17 cellular contexts compared by ENCODE assay signal in the genomic region with DNA sequence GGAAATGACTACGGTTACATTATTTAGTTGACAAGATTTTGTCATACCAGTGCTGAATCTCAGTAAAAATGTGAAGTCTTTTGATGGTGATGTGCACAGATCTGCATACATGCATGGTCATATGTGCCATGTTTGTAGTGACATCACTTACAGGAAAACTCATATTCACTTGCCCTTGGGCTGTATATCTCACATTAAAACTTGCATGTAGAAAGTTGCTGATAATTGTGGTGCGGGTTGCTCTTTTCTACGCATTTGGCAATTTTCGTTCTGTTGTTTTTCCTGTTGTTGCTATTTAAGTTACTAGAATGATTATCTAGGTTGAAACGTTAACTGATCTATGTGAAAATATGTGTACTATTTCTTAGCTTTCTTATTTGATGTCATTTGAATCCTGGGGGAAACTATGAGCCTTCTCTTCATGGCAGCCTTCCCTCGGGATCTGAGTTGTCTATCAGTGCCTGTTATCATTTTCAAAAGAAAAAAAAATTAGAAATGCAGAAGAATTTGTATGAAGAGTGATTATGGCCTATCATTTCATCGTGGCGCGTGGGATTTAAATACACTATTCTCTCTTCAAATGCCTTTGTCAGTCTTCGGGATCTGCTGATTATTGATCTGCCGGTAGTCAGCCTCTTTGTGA.
"Had no signal": no experiment of that assay in that cellular context is flagged by ENCODE, and none has a peak within 500 bp of the region (broad histone marks: within the 10 kb centered on the region; RNA-seq: fewer than 3 reads in every experiment).

No MANE protein-coding gene starts in this region.

- H3K4me3 Mint-ChIP-seq: central memory CD8-positive, alpha-beta T cell; effector memory CD8-positive, alpha-beta T cell; memory B cell; nephron progenitor cell; stimulated activated effector memory CD8-positive, alpha-beta T cell treated with anti-CD3 and anti-CD28 coated beads, Interleukin-12 subunit alpha, Interleukin-12 subunit beta, amount 100 ng/mL, for 72 hours; stimulated activated naive CD8-positive, alpha-beta T cell treated with anti-CD3 and anti-CD28 coated beads, Interleukin-15, amount 100 ng/mL, for 72 hours; T-cell; T-helper 2 cell treated with Interferon-gamma antibody and Interleukin-4, amounts not matched to agents 5 μg/mL and 100 μg/mL, for 36 hours had no signal

- H3K27me3 Mint-ChIP-seq: central memory CD8-positive, alpha-beta T cell; effector memory CD8-positive, alpha-beta T cell; memory B cell; stimulated activated naive CD8-positive, alpha-beta T cell treated with anti-CD3 and anti-CD28 coated beads, Interleukin-15, amount 100 ng/mL, for 72 hours; T-cell had no signal

- H3K27ac ChIP-seq: ascending aorta, colonic mucosa, dorsolateral prefrontal cortex, esophagus muscularis mucosa, tibial artery had no signal

- H3K4me3 ChIP-seq: ascending aorta, colonic mucosa, dorsolateral prefrontal cortex, esophagus muscularis mucosa, tibial artery had no signal

- H3K4me1 ChIP-seq: ascending aorta, colonic mucosa, esophagus muscularis mucosa, tibial artery had no signal

- H3K36me3 Mint-ChIP-seq: activated naive CD4-positive, alpha-beta T cell treated with anti-CD3 and anti-CD28 coated beads, Interleukin-2, amount 50 U/mL, for 72 hours; memory B cell; stimulated activated effector memory CD8-positive, alpha-beta T cell treated with anti-CD3 and anti-CD28 coated beads, Interleukin-12 subunit alpha, Interleukin-12 subunit beta, amount 100 ng/mL, for 72 hours; T-cell had no signal

- DNase-seq: activated T-cell treated with anti-CD3 and anti-CD28 coated beads, Interleukin-2, amount 50 U/mL, for 1 hour; colonic mucosa; dorsolateral prefrontal cortex; effector memory CD8-positive, alpha-beta T cell; left ventricle myocardium superior; nephron progenitor cell; stimulated activated CD4-positive, alpha-beta T cell treated with anti-CD3 and anti-CD28 coated beads, Interleukin-1b, Interleukin-23, amount 100 ng/mL, for 48 hours; stimulated activated naive CD8-positive, alpha-beta T cell treated with anti-CD3 and anti-CD28 coated beads, Interleukin-15, amount 100 ng/mL, for 72 hours; T-cell; tibial artery had no signal

- H3K27me3 ChIP-seq: ascending aorta, colonic mucosa, dorsolateral prefrontal cortex, esophagus muscularis mucosa, tibial artery had no signal

- H3K36me3 ChIP-seq: ascending aorta, colonic mucosa, esophagus muscularis mucosa, tibial artery had no signal

- ATAC-seq: activated naive CD4-positive, alpha-beta T cell treated with anti-CD3 and anti-CD28 coated beads, Interleukin-2, amount 50 U/mL, for 72 hours; effector memory CD8-positive, alpha-beta T cell; left ventricle myocardium superior; stimulated activated effector memory CD8-positive, alpha-beta T cell treated with anti-CD3 and anti-CD28 coated beads, Interleukin-12 subunit alpha, Interleukin-12 subunit beta, amount 100 ng/mL, for 72 hours; stimulated activated naive CD8-positive, alpha-beta T cell treated with anti-CD3 and anti-CD28 coated beads, Interleukin-15, amount 100 ng/mL, for 72 hours; T-cell had no signal

- H3K9me3 ChIP-seq: ascending aorta, colonic mucosa, esophagus muscularis mucosa, tibial artery had no signal

- H3K9me3 Mint-ChIP-seq: activated naive CD4-positive, alpha-beta T cell treated with anti-CD3 and anti-CD28 coated beads, Interleukin-2, amount 50 U/mL, for 72 hours; central memory CD8-positive, alpha-beta T cell; stimulated activated effector memory CD8-positive, alpha-beta T cell treated with anti-CD3 and anti-CD28 coated beads, Interleukin-12 subunit alpha, Interleukin-12 subunit beta, amount 100 ng/mL, for 72 hours; stimulated activated naive CD8-positive, alpha-beta T cell treated with anti-CD3 and anti-CD28 coated beads, Interleukin-15, amount 100 ng/mL, for 72 hours; T-cell; T-helper 2 cell treated with Interferon-gamma antibody and Interleukin-4, amounts not matched to agents 5 μg/mL and 100 μg/mL, for 36 hours had no signal

- H3K27ac Mint-ChIP-seq: activated naive CD4-positive, alpha-beta T cell treated with anti-CD3 and anti-CD28 coated beads, Interleukin-2, amount 50 U/mL, for 72 hours; effector memory CD8-positive, alpha-beta T cell; memory B cell; nephron progenitor cell; stimulated activated effector memory CD8-positive, alpha-beta T cell treated with anti-CD3 and anti-CD28 coated beads, Interleukin-12 subunit alpha, Interleukin-12 subunit beta, amount 100 ng/mL, for 72 hours; stimulated activated naive CD8-positive, alpha-beta T cell treated with anti-CD3 and anti-CD28 coated beads, Interleukin-15, amount 100 ng/mL, for 72 hours; T-cell; T-helper 2 cell treated with Interferon-gamma antibody and Interleukin-4, amounts not matched to agents 5 μg/mL and 100 μg/mL, for 36 hours had no signal

- H3K4me1 Mint-ChIP-seq: central memory CD8-positive, alpha-beta T cell; memory B cell; nephron progenitor cell; stimulated activated effector memory CD8-positive, alpha-beta T cell treated with anti-CD3 and anti-CD28 coated beads, Interleukin-12 subunit alpha, Interleukin-12 subunit beta, amount 100 ng/mL, for 72 hours; stimulated activated naive CD8-positive, alpha-beta T cell treated with anti-CD3 and anti-CD28 coated beads, Interleukin-15, amount 100 ng/mL, for 72 hours; T-cell had no signal
